Comparison of ENCODE assay signal across 25 cellular contexts in genomic region chr12:7797698-7798398, GRCh38. TPM values are rescaled to one million over a fixed set of nuclear protein-coding genes. Genes with fewer than 3 reads are reported as not detected.
DNase-seq lines count a peak whose midpoint lies in the region; ATAC-seq and TF ChIP-seq lines count a peak whose summit lies in the region.
"Had no signal": no experiment of that assay in that cellular context is flagged by ENCODE, and none has a peak within 500 bp of the region (broad histone marks: within the 10 kb centered on the region; RNA-seq: fewer than 3 reads in every experiment).

No MANE protein-coding gene starts in this region.

- dilution Hi-C loops in mammary epithelial cell (cut with HindIII; ENCODE audit: low sequenced_read_pairs): no loop called here

- 87% methylated on average over 12 of the region's 12 CpGs for WGBS in mammary epithelial cell (ENCODE audit: low coverage, missing lambda C conversion rate)

- in situ Hi-C loops in mammary epithelial cell (cut with MboI; ENCODE audit: low sequenced_read_pairs in 2 of 2): no loop called here

- H3K9me3 ChIP-seq in cardiac muscle cell (ENCODE audit: low read depth) (no peaks in the 10 kb centered on the region), mammary epithelial cell (replicated peaks; ENCODE audit: insufficient read depth, low read length) (no peaks in the 10 kb centered on the region), iPS-18a (ENCODE audit: control insufficient read depth, low read depth, low read length) (no peaks in the 10 kb centered on the region)
- H3K9me3 ChIP-seq: gastroesophageal sphincter, tibial artery had no signal

- H3K27ac ChIP-seq in cardiac muscle cell (peak overlapping the region; percentile 57), mammary epithelial cell (ENCODE audit: insufficient read depth, low read depth, low read length) (no peak overlapping the region), iPS-18a (ENCODE audit: low read length) (peak overlapping the region; percentile 75)
- H3K27ac ChIP-seq: gastroesophageal sphincter, tibial artery had no signal

- no peak overlapping the region for H3K4me3 Mint-ChIP-seq in stimulated activated naive B cell treated with anti-CD40 and anti-IgM and Interleukin-4, amounts not matched to agents 10 μg/mL and 1 μg/mL and 100 μg/mL, for 72 hours
- H3K4me3 Mint-ChIP-seq: activated CD4-positive, alpha-beta T cell treated with anti-CD3 and anti-CD28 coated beads, Interleukin-2, amount 10 ng/mL, durations not matched to agents 7 days and 5 days; CD4-positive, alpha-beta T cell had no signal

- no peaks in the 10 kb centered on the region for H3K36me3 Mint-ChIP-seq in stimulated activated naive B cell treated with anti-CD40 and anti-IgM and Interleukin-4, amounts not matched to agents 10 μg/mL and 1 μg/mL and 100 μg/mL, for 72 hours

- no peak for TF ChIP-seq CTCF in cardiac muscle cell (IDR thresholded peaks at IDR 0.05; ENCODE audit: low read depth, low read length)
- no peak for TF ChIP-seq CTCF in mammary epithelial cell (conservative IDR thresholded peaks at IDR 0.05 in 1 of 2, IDR thresholded peaks at IDR 0.05 in 1 of 2; ENCODE audit: extremely low read depth in 1 of 2, insufficient read depth in 1 of 2, low read depth in 1 of 2, low read length in 2 of 2)

- H3K4me3 ChIP-seq in cardiac muscle cell (no peak overlapping the region), mammary epithelial cell (replicated peaks in 1 of 3; ENCODE audit: insufficient read depth in 1 of 3, low read depth in 2 of 3, low read length in 3 of 3) (no peak overlapping the region), iPS-18a (ENCODE audit: low read length) (no peak overlapping the region)
- H3K4me3 ChIP-seq: gastroesophageal sphincter, tibial artery had no signal

- H3K36me3 ChIP-seq in cardiac muscle cell (no peaks in the 10 kb centered on the region), mammary epithelial cell (ENCODE audit: insufficient read depth, low read length) (no peaks in the 10 kb centered on the region), iPS-18a (ENCODE audit: control insufficient read depth, low read depth, low read length) (peaks cover 23% of the 10 kb centered on the region)
- H3K36me3 ChIP-seq: gastroesophageal sphincter, tibial artery had no signal

- H3K27me3 Mint-ChIP-seq in stimulated activated naive B cell treated with anti-CD40 and anti-IgM and Interleukin-4, amounts not matched to agents 10 μg/mL and 1 μg/mL and 100 μg/mL, for 72 hours: no peaks in the 10 kb centered on the region
- H3K27me3 Mint-ChIP-seq: activated CD4-positive, alpha-beta T cell treated with anti-CD3 and anti-CD28 coated beads, Interleukin-2, amount 10 ng/mL, durations not matched to agents 7 days and 5 days; CD4-positive, alpha-beta T cell had no signal

- no peak overlapping the region for H3K4me2 ChIP-seq in mammary epithelial cell (ENCODE audit: insufficient read depth, low read depth, low read length)

- no peaks in the 10 kb centered on the region for H3K9me3 Mint-ChIP-seq in stimulated activated naive B cell treated with anti-CD40 and anti-IgM and Interleukin-4, amounts not matched to agents 10 μg/mL and 1 μg/mL and 100 μg/mL, for 72 hours
- H3K9me3 Mint-ChIP-seq: activated CD4-positive, alpha-beta T cell treated with anti-CD3 and anti-CD28 coated beads, Interleukin-2, amount 10 ng/mL, durations not matched to agents 7 days and 5 days; CD4-positive, alpha-beta T cell had no signal

- no peaks in the 10 kb centered on the region for H3K27me3 ChIP-seq in cardiac muscle cell
- no peaks in the 10 kb centered on the region for H3K27me3 ChIP-seq in mammary epithelial cell (ENCODE audit: insufficient read depth, low read length)
- no peaks in the 10 kb centered on the region for H3K27me3 ChIP-seq in iPS-18a (ENCODE audit: control insufficient read depth, insufficient read depth, low read length)
- H3K27me3 ChIP-seq: gastroesophageal sphincter, tibial artery had no signal

- H3K79me2 ChIP-seq in mammary epithelial cell (ENCODE audit: insufficient read depth, low read length): no peaks in the 10 kb centered on the region

- no TSS peak for BruUV-seq in mammary epithelial cell (replicated peaks; lab: Mats Ljungman, UMichigan)

- H3K4me1 ChIP-seq in cardiac muscle cell (ENCODE audit: low read depth): no peaks in the 10 kb centered on the region
- no peaks in the 10 kb centered on the region for H3K4me1 ChIP-seq in mammary epithelial cell (ENCODE audit: insufficient read depth, low read length)
- peaks cover 25% of the 10 kb centered on the region for H3K4me1 ChIP-seq in iPS-18a (ENCODE audit: control insufficient read depth, low read depth, low read length)
- H3K4me1 ChIP-seq: gastroesophageal sphincter, tibial artery had no signal

- DNase-seq in cardiac muscle cell (ENCODE audit: low read depth in 1 of 2, low spot score in 1 of 2): peak; percentile 7 to 24
- DNase-seq in Right ventricle myocardium superior: no peak
- DNase-seq in mammary epithelial cell: peak; percentile 40
- no peak for DNase-seq in HPDE6-E6E7 (ENCODE audit: extremely low spot score)
- no peak for DNase-seq in stimulated activated naive B cell treated with anti-CD40 and anti-IgM and Interleukin-4, amounts not matched to agents 10 μg/mL and 1 μg/mL and 100 μg/mL, for 72 hours
- DNase-seq: 8988T; activated CD4-positive, alpha-beta T cell treated with anti-CD3 and anti-CD28 coated beads, Interleukin-2, amount 10 ng/mL, durations not matched to agents 7 days and 5 days; activated naive CD4-positive, alpha-beta T cell treated with anti-CD3 and anti-CD28 coated beads, Interleukin-2, amount 50 U/mL, for 16 hours; activated T-cell treated with anti-CD3 and anti-CD28 coated beads for 4 hours; CD4-positive, alpha-beta T cell; effector memory CD4-positive, alpha-beta T cell; KG1; NCI-H446 treated with DMSO at 0.1 percent for 48 hours; SIG-M5; stimulated activated CD4-positive, alpha-beta T cell treated with anti-CD3 and anti-CD28 coated beads, Interleukin-4, amount 100 ng/mL, for 1 hour; T-helper 9 cell; tibial artery had no signal

- CTCF ChIA-PET in mammary epithelial cell (lab: Charles Lee; ENCODE audit: low non-redundant PET): no interaction called here

- no peaks in the 10 kb centered on the region for H4K20me1 ChIP-seq in mammary epithelial cell (ENCODE audit: insufficient read depth, low read length)

- intact Hi-C loops in Right ventricle myocardium superior (cut with DNase I): no loop called here
- intact Hi-C loops in mammary epithelial cell (cut with micrococcal nuclease): no loop called here

- H3K4me1 Mint-ChIP-seq in stimulated activated naive B cell treated with anti-CD40 and anti-IgM and Interleukin-4, amounts not matched to agents 10 μg/mL and 1 μg/mL and 100 μg/mL, for 72 hours: no peaks in the 10 kb centered on the region
- H3K4me1 Mint-ChIP-seq: activated CD4-positive, alpha-beta T cell treated with anti-CD3 and anti-CD28 coated beads, Interleukin-2, amount 10 ng/mL, durations not matched to agents 7 days and 5 days had no signal

- H2AFZ ChIP-seq in mammary epithelial cell (ENCODE audit: low read depth, low read length): no peak overlapping the region

- ATAC-seq in Right ventricle myocardium superior (ENCODE audit: poor library complexity) (no peak), GM19351 (IDR thresholded peaks at IDR 0.05; ENCODE audit: unreplicated experiment) (no peak), GM18907 (IDR thresholded peaks at IDR 0.05; ENCODE audit: unreplicated experiment) (no peak)
- no peak for ATAC-seq in stimulated activated naive B cell treated with anti-CD40 and anti-IgM and Interleukin-4, amounts not matched to agents 10 μg/mL and 1 μg/mL and 100 μg/mL, for 72 hours (replicated peaks)
- ATAC-seq: gastroesophageal sphincter, HCT116 had no signal

- H3K9ac ChIP-seq in mammary epithelial cell (ENCODE audit: insufficient read depth, low read length) (no peak overlapping the region), iPS-18a (ENCODE audit: low read length) (peak overlapping the region; percentile 45)

- no peak overlapping the region for H3K27ac Mint-ChIP-seq in stimulated activated naive B cell treated with anti-CD40 and anti-IgM and Interleukin-4, amounts not matched to agents 10 μg/mL and 1 μg/mL and 100 μg/mL, for 72 hours
- H3K27ac Mint-ChIP-seq: activated CD4-positive, alpha-beta T cell treated with anti-CD3 and anti-CD28 coated beads, Interleukin-2, amount 10 ng/mL, durations not matched to agents 7 days and 5 days; CD4-positive, alpha-beta T cell had no signal

RNA-seq across cellular contexts. Expression of gene NANOG, which starts 8.6 kb away (rescaled TPM):
- 0.06 and 0.78 TPM in 2 replicates for total RNA-seq in cardiac muscle cell
- 0.24 TPM in 1 of 2 replicates, not detected in the other for polyA plus RNA-seq in cardiac muscle cell
- not detected for total RNA-seq in Right ventricle myocardium superior
- not detected for total RNA-seq in mammary epithelial cell
- not detected for polyA plus RNA-seq in mammary epithelial cell
- polyA minus RNA-seq in mammary epithelial cell: not detected
- total RNA-seq: activated CD4-positive, alpha-beta T cell treated with anti-CD3 and anti-CD28 coated beads, Interleukin-2, amount 10 ng/mL, durations not matched to agents 7 days and 5 days; cardiac septum; CD4-positive, alpha-beta T cell; G401 had no signal

RNA-seq across cellular contexts. Expression of gene NANOGNB, which starts 32.8 kb away (rescaled TPM):
- total RNA-seq in cardiac muscle cell (not detected in 2 replicates), Right ventricle myocardium superior (not detected), mammary epithelial cell (not detected)
- polyA plus RNA-seq in cardiac muscle cell (not detected in 2 replicates), mammary epithelial cell (not detected)
- not detected for polyA minus RNA-seq in mammary epithelial cell
- total RNA-seq: activated CD4-positive, alpha-beta T cell treated with anti-CD3 and anti-CD28 coated beads, Interleukin-2, amount 10 ng/mL, durations not matched to agents 7 days and 5 days; cardiac septum; CD4-positive, alpha-beta T cell; G401; gastroesophageal sphincter; mesenteric fat pad had no signal

RNA-seq across cellular contexts. Expression of gene CLEC4C, which starts 50.7 kb away (rescaled TPM):
- total RNA-seq in cardiac muscle cell (not detected in 2 replicates), Right ventricle myocardium superior (not detected), mammary epithelial cell (not detected)
- polyA plus RNA-seq in cardiac muscle cell (not detected in 2 replicates), mammary epithelial cell (not detected)
- polyA minus RNA-seq in mammary epithelial cell: not detected
- total RNA-seq: activated CD4-positive, alpha-beta T cell treated with anti-CD3 and anti-CD28 coated beads, Interleukin-2, amount 10 ng/mL, durations not matched to agents 7 days and 5 days; cardiac septum; G401; gastroesophageal sphincter; mesenteric fat pad had no signal

Comparison
In these comparisons a context has a peak if more than half of its experiments do, and no peak if none do; other contexts are left out.
1. DNase-seq: peak in cardiac muscle cell (2 of 2) and mammary epithelial cell (single experiment); none in Right ventricle myocardium superior (single experiment), HPDE6-E6E7 (single experiment) and stimulated activated naive B cell treated with anti-CD40 and anti-IgM and Interleukin-4, amounts not matched to agents 10 μg/mL and 1 μg/mL and 100 μg/mL, for 72 hours (single experiment).